ENCODE assay signal across 16 cellular contexts in genomic region chr22:47406180-47406723, GRCh38.
DNase-seq lines count a peak whose midpoint lies in the region; ATAC-seq and TF ChIP-seq lines count a peak whose summit lies in the region.
"Had no signal": no experiment of that assay in that cellular context is flagged by ENCODE, and none has a peak within 500 bp of the region (broad histone marks: within the 10 kb centered on the region; RNA-seq: fewer than 3 reads in every experiment).

No MANE protein-coding gene starts in this region.

- no peak overlapping the region for H3K27ac ChIP-seq in coronary artery

- ATAC-seq in sciatic nerve = no peak
- ATAC-seq: HepG2 had no signal

- intact Hi-C loops in sciatic nerve (cut with DNase I) = no loop called here

- no peak overlapping the region for H3K4me3 ChIP-seq in coronary artery

- TF ChIP-seq CTCF in coronary artery (IDR thresholded peaks at IDR 0.05) = no peak

- peak; percentile 25 for DNase-seq in activated effector memory CD4-positive, alpha-beta T cell treated with anti-CD3 and anti-CD28 coated beads, Interleukin-2, amount 50 U/mL, for 16 hours
- no peak for DNase-seq in activated effector memory CD4-positive, alpha-beta T cell treated with Interleukin-2 at 50 U/mL for 16 hours
- DNase-seq in coronary artery (ENCODE audit: low spot score) = peak; percentile 26
- peak; percentile 47 for DNase-seq in mesenteric fat pad (ENCODE audit: low spot score)
- DNase-seq in DMS79 treated with DMSO at 0.1 percent for 48 hours (lab: John Stamatoyannopoulos, UW) = no peak
- DNase-seq in sciatic nerve (ENCODE audit: low spot score) = no peak
- no peak for DNase-seq in stimulated activated naive CD4-positive, alpha-beta T cell (lab: John Stamatoyannopoulos, UW)
- DNase-seq: 8988T; ACHN; C1 segment of cervical spinal cord; CD4-positive, alpha-beta T cell; DMS79; EL; GOT3; HCEC 1CT had no signal

Comparison
In these comparisons a context has a peak if more than half of its experiments do, and no peak if none do; other contexts are left out.
1. DNase-seq: peak in activated effector memory CD4-positive, alpha-beta T cell treated with anti-CD3 and anti-CD28 coated beads, Interleukin-2, amount 50 U/mL, for 16 hours (single experiment), coronary artery (single experiment) and mesenteric fat pad (single experiment); none in activated effector memory CD4-positive, alpha-beta T cell treated with Interleukin-2 at 50 U/mL for 16 hours (single experiment), DMS79 treated with DMSO at 0.1 percent for 48 hours (single experiment), sciatic nerve (single experiment) and stimulated activated naive CD4-positive, alpha-beta T cell (0 of 6).